Comparison of ENCODE assay signal across 17 cellular contexts in genomic region chr15:91864669-91865068, GRCh38. TPM values are rescaled to one million over a fixed set of nuclear protein-coding genes. Genes with fewer than 3 reads are reported as not detected.
DNase-seq lines count a peak whose midpoint lies in the region; ATAC-seq and TF ChIP-seq lines count a peak whose summit lies in the region.
"Had no signal": no experiment of that assay in that cellular context is flagged by ENCODE, and none has a peak within 500 bp of the region (broad histone marks: within the 10 kb centered on the region; RNA-seq: fewer than 3 reads in every experiment).

No MANE protein-coding gene starts in this region.

- H3K9me3 ChIP-seq in Panc1 (ENCODE audit: control insufficient read depth, insufficient read depth, low read depth, low read length) = no peaks in the 10 kb centered on the region
- H3K9me3 ChIP-seq in heart right ventricle = no peaks in the 10 kb centered on the region
- H3K9me3 ChIP-seq in upper lobe of left lung = no peaks in the 10 kb centered on the region
- no peaks in the 10 kb centered on the region for H3K9me3 ChIP-seq in Peyer's patch
- H3K9me3 ChIP-seq: SJCRH30 had no signal

- no peaks in the 10 kb centered on the region for H3K9me3 Mint-ChIP-seq in activated naive CD8-positive, alpha-beta T cell treated with anti-CD3 and anti-CD28 coated beads, Interleukin-2, amount 10 ng/mL, durations not matched to agents 7 days and 5 days
- no peaks in the 10 kb centered on the region for H3K9me3 Mint-ChIP-seq in activated naive CD8-positive, alpha-beta T cell treated with anti-CD3 and anti-CD28 coated beads for 36 hours
- H3K9me3 Mint-ChIP-seq: stimulated activated naive CD8-positive, alpha-beta T cell treated with anti-CD3 and anti-CD28 coated beads, Interleukin-15, amount 100 ng/mL, for 72 hours had no signal

- peak; percentile 32 for ATAC-seq in activated naive CD8-positive, alpha-beta T cell treated with anti-CD3 and anti-CD28 coated beads, Interleukin-2, amount 10 ng/mL, durations not matched to agents 7 days and 5 days (ENCODE audit: low read depth)
- ATAC-seq in Panc1 (no peak), heart right ventricle (peak in 6 of 8 donors; percentile 2 to 36 (median 24)), upper lobe of left lung (ENCODE audit: low FRiP score in 2 of 2) (no peak), HG03565 (IDR thresholded peaks at IDR 0.05; ENCODE audit: unreplicated experiment) (no peak)
- ATAC-seq: left lobe of liver; stimulated activated naive CD8-positive, alpha-beta T cell treated with anti-CD3 and anti-CD28 coated beads, Interleukin-15, amount 100 ng/mL, for 72 hours had no signal

- H3K27ac ChIP-seq in Panc1 (ENCODE audit: low read length) = peak overlapping the region; percentile 59
- peak overlapping the region; percentile 41 to 90 (median 80) for H3K27ac ChIP-seq in heart right ventricle
- H3K27ac ChIP-seq in upper lobe of left lung = peak overlapping the region in 3 of 4 donors; percentile 74 to 86 (median 80)
- no peak overlapping the region for H3K27ac ChIP-seq in Peyer's patch
- H3K27ac ChIP-seq: HL-60, SJCRH30 had no signal

- POLR2A ChIA-PET in activated naive CD8-positive, alpha-beta T cell treated with anti-CD3 and anti-CD28 coated beads, Interleukin-2, amount 10 ng/mL, durations not matched to agents 7 days and 5 days (lab: Charles Lee) = interaction anchor here (1.9 kb wide), 1 partner anchor 11 kb away, joined by 5 read pairs; the partner anchor contains the start of gene SLCO3A1
- POLR2A ChIA-PET in Panc1 (lab: Charles Lee) = no interaction called here

- CTCF ChIA-PET in Panc1 (lab: Charles Lee) = no interaction called here

- BruUV-seq in Panc1 (replicated peaks; lab: Mats Ljungman, UMichigan) = no TSS peak

- H3K4me1 ChIP-seq in Panc1 (ENCODE audit: control insufficient read depth, insufficient read depth, low read length) = peaks cover 50% of the 10 kb centered on the region
- peaks cover 25 to 99% (median 90%) of the 10 kb centered on the region in 9 donors for H3K4me1 ChIP-seq in heart right ventricle
- H3K4me1 ChIP-seq in upper lobe of left lung = peaks cover 82 to 96% (median 91%) of the 10 kb centered on the region in 4 donors
- H3K4me1 ChIP-seq in Peyer's patch = peaks cover 0 to 17% (median 0%) of the 10 kb centered on the region in 4 donors
- H3K4me1 ChIP-seq: SJCRH30 had no signal

- H3K4me3 Mint-ChIP-seq in activated naive CD8-positive, alpha-beta T cell treated with anti-CD3 and anti-CD28 coated beads, Interleukin-2, amount 10 ng/mL, durations not matched to agents 7 days and 5 days = no peak overlapping the region
- H3K4me3 Mint-ChIP-seq in activated naive CD8-positive, alpha-beta T cell treated with anti-CD3 and anti-CD28 coated beads for 36 hours = no peak overlapping the region
- H3K4me3 Mint-ChIP-seq: stimulated activated naive CD8-positive, alpha-beta T cell treated with anti-CD3 and anti-CD28 coated beads, Interleukin-15, amount 100 ng/mL, for 72 hours had no signal

- H3K27me3 ChIP-seq in Panc1 (ENCODE audit: control insufficient read depth, insufficient read depth, low read length) (no peaks in the 10 kb centered on the region), heart right ventricle (no peaks in the 10 kb centered on the region), upper lobe of left lung (no peaks in the 10 kb centered on the region), Peyer's patch (no peaks in the 10 kb centered on the region)
- H3K27me3 ChIP-seq: SJCRH30 had no signal

- TF ChIP-seq CTCF in Panc1 (IDR thresholded peaks at IDR 0.05) (no peak), heart right ventricle (IDR thresholded peaks at IDR 0.05) (no peak), upper lobe of left lung (IDR thresholded peaks at IDR 0.05) (no peak), Peyer's patch (IDR thresholded peaks at IDR 0.05) (no peak), foreskin fibroblast (IDR thresholded peaks at IDR 0.05; ENCODE audit: low read depth, low read length) (no peak)

- H3K36me3 ChIP-seq in Panc1 (ENCODE audit: control insufficient read depth, insufficient read depth, low read length) (no peaks in the 10 kb centered on the region), heart right ventricle (peaks cover 0 to 6% (median 0%) of the 10 kb centered on the region in 9 donors), upper lobe of left lung (no peaks in the 10 kb centered on the region), Peyer's patch (no peaks in the 10 kb centered on the region)
- H3K36me3 ChIP-seq: SJCRH30 had no signal

- H3K27me3 Mint-ChIP-seq in activated naive CD8-positive, alpha-beta T cell treated with anti-CD3 and anti-CD28 coated beads, Interleukin-2, amount 10 ng/mL, durations not matched to agents 7 days and 5 days = no peaks in the 10 kb centered on the region
- peaks cover 7% of the 10 kb centered on the region for H3K27me3 Mint-ChIP-seq in activated naive CD8-positive, alpha-beta T cell treated with anti-CD3 and anti-CD28 coated beads for 36 hours

- no peak for DNase-seq in activated naive CD8-positive, alpha-beta T cell treated with anti-CD3 and anti-CD28 coated beads, Interleukin-2, amount 10 ng/mL, durations not matched to agents 7 days and 5 days
- no peak for DNase-seq in activated naive CD8-positive, alpha-beta T cell treated with anti-CD3 and anti-CD28 coated beads for 36 hours
- DNase-seq in Panc1 (ENCODE audit: low read depth, low spot score) (no peak), heart right ventricle (no peak), upper lobe of left lung (no peak), Peyer's patch (no peak), foreskin fibroblast (no peak)
- DNase-seq: activated gamma-delta T cell; EL; HCEC 1CT; NCI-H345; SJCRH30; stimulated activated CD4-positive, alpha-beta T cell treated with anti-CD3 and anti-CD28 coated beads, Interleukin-2, amount 100 ng/mL, for 24 hours; stimulated activated naive CD8-positive, alpha-beta T cell treated with anti-CD3 and anti-CD28 coated beads, Interleukin-15, amount 100 ng/mL, for 72 hours had no signal

- TF ChIP-seq POLR2A in upper lobe of left lung (IDR thresholded peaks at IDR 0.05) = no peak
- TF ChIP-seq POLR2A in Peyer's patch (IDR thresholded peaks at IDR 0.05) = no peak

- in situ Hi-C loops in Panc1 (cut with HindIII; ENCODE audit: low pct_unique_long_range_greater_than_20kb, low sequenced_read_pairs) = no loop called here

- peaks cover 66% of the 10 kb centered on the region for H3K4me1 Mint-ChIP-seq in activated naive CD8-positive, alpha-beta T cell treated with anti-CD3 and anti-CD28 coated beads, Interleukin-2, amount 10 ng/mL, durations not matched to agents 7 days and 5 days
- H3K4me1 Mint-ChIP-seq in activated naive CD8-positive, alpha-beta T cell treated with anti-CD3 and anti-CD28 coated beads for 36 hours = peaks cover 58% of the 10 kb centered on the region

- H3K4me3 ChIP-seq in Panc1 (ENCODE audit: low read depth in 2 of 2, low read length in 2 of 2) = no peak overlapping the region
- H3K4me3 ChIP-seq in heart right ventricle = no peak overlapping the region
- no peak overlapping the region for H3K4me3 ChIP-seq in upper lobe of left lung
- no peak overlapping the region for H3K4me3 ChIP-seq in Peyer's patch
- H3K4me3 ChIP-seq in foreskin fibroblast (ENCODE audit: low read depth in 1 of 2, low read length in 2 of 2) = no peak overlapping the region
- H3K4me3 ChIP-seq: SJCRH30 had no signal

- no peak overlapping the region for H3K27ac Mint-ChIP-seq in activated naive CD8-positive, alpha-beta T cell treated with anti-CD3 and anti-CD28 coated beads, Interleukin-2, amount 10 ng/mL, durations not matched to agents 7 days and 5 days
- no peak overlapping the region for H3K27ac Mint-ChIP-seq in activated naive CD8-positive, alpha-beta T cell treated with anti-CD3 and anti-CD28 coated beads for 36 hours

- intact Hi-C loops in Panc1 (cut with micrococcal nuclease; ENCODE audit: unreplicated experiment) = no loop called here
- intact Hi-C loops in heart right ventricle (cut with DNase I) = loop anchor here in 5 of 10 donors (5.0 to 10.0 kb wide), 4 partner anchors 63 to 208 kb away; no protein-coding TSS in a partner anchor

- H3K36me3 Mint-ChIP-seq in activated naive CD8-positive, alpha-beta T cell treated with anti-CD3 and anti-CD28 coated beads, Interleukin-2, amount 10 ng/mL, durations not matched to agents 7 days and 5 days = peaks cover 13% of the 10 kb centered on the region
- H3K36me3 Mint-ChIP-seq in activated naive CD8-positive, alpha-beta T cell treated with anti-CD3 and anti-CD28 coated beads for 36 hours = peaks cover 2% of the 10 kb centered on the region

- WGBS in heart right ventricle, 2 donors = 41 to 55% methylated on average over 9 of the region's 9 CpGs
- 63 to 69% methylated on average over 9 of the region's 9 CpGs for WGBS in upper lobe of left lung, 2 donors

- TF ChIP-seq EP300 in upper lobe of left lung (IDR thresholded peaks at IDR 0.05) = no peak

RNA-seq across cellular contexts. Expression of gene SLCO3A1, which starts 11.2 kb away (rescaled TPM):
- total RNA-seq in activated naive CD8-positive, alpha-beta T cell treated with anti-CD3 and anti-CD28 coated beads, Interleukin-2, amount 10 ng/mL, durations not matched to agents 7 days and 5 days = 10 to 100 TPM; 29.2 to 29.5 TPM
- 1 to 10 TPM; 2.0 to 2.7 TPM for total RNA-seq in activated naive CD8-positive, alpha-beta T cell treated with anti-CD3 and anti-CD28 coated beads for 36 hours
- 20.6 TPM for total RNA-seq in Panc1 (2021; ENCODE audit: unreplicated experiment)
- polyA plus RNA-seq in Panc1 (2012; ENCODE audit: insufficient read length) = 15.6 TPM
- 10 to 100 TPM; 33.9 to 57.2 (median 46.9) TPM for total RNA-seq in heart right ventricle
- polyA plus RNA-seq in heart right ventricle = 10 to 100 TPM; 37.8 to 40.6 TPM
- 10 to 100 TPM; 29.3 to 56.6 (median 46.7) TPM for total RNA-seq in upper lobe of left lung
- 1 to 10 TPM; 2.1 to 8.3 (median 5.0) TPM for total RNA-seq in Peyer's patch

Comparison
In these comparisons a context has a peak if more than half of its experiments do, and no peak if none do; other contexts are left out.
1. ATAC-seq: peak in activated naive CD8-positive, alpha-beta T cell treated with anti-CD3 and anti-CD28 coated beads, Interleukin-2, amount 10 ng/mL, durations not matched to agents 7 days and 5 days (single experiment) and heart right ventricle (6 of 8); none in Panc1 (single experiment), upper lobe of left lung (0 of 2) and HG03565 (single experiment).
2. H3K27ac ChIP-seq: peak in Panc1 (single experiment), heart right ventricle (10 of 10) and upper lobe of left lung (3 of 4); none in Peyer's patch (0 of 4).